Comparison of ENCODE assay signal across 6 cellular contexts in genomic region chr19:1251503-1252220, GRCh38.
DNase-seq lines count a peak whose midpoint lies in the region; ATAC-seq lines count a peak whose summit lies in the region.

No MANE protein-coding gene starts in this region.

- no peaks in the 10 kb centered on the region for H3K36me3 Mint-ChIP-seq in activated naive CD8-positive, alpha-beta T cell
- peaks cover 12% of the 10 kb centered on the region for H3K36me3 Mint-ChIP-seq in memory B cell

- no peaks in the 10 kb centered on the region for H3K27me3 Mint-ChIP-seq in activated naive CD8-positive, alpha-beta T cell
- H3K27me3 Mint-ChIP-seq in memory B cell, result no peaks in the 10 kb centered on the region

- DNase-seq in NK-92 treated with Interleukin-12 subunit alpha and Interleukin-12 subunit beta, amount 100 ng/mL, for 24 hours (lab: John Stamatoyannopoulos, UW), result peak; percentile 66
- DNase-seq in NK-92 (lab: John Stamatoyannopoulos, UW; ENCODE audit: unreplicated experiment) (no peak), memory B cell (ENCODE audit: low spot score in 2 of 2) (peak in 1 of 2 donors; percentile 65)

- peak overlapping the region; percentile 89 for H3K4me3 Mint-ChIP-seq in activated naive CD8-positive, alpha-beta T cell
- peak overlapping the region; percentile 91 for H3K4me3 Mint-ChIP-seq in memory B cell

- H3K9me3 Mint-ChIP-seq in activated naive CD8-positive, alpha-beta T cell (ENCODE audit: low read depth), result no peaks in the 10 kb centered on the region
- H3K9me3 Mint-ChIP-seq in memory B cell, result no peaks in the 10 kb centered on the region

- ATAC-seq in memory B cell (ENCODE audit: low read depth) (no peak), HG03039 (IDR thresholded peaks at IDR 0.05; ENCODE audit: unreplicated experiment) (no peak), HG02642 (IDR thresholded peaks at IDR 0.05; ENCODE audit: poor library complexity, unreplicated experiment) (no peak)

- peak overlapping the region; percentile 80 for H3K27ac Mint-ChIP-seq in activated naive CD8-positive, alpha-beta T cell
- H3K27ac Mint-ChIP-seq in memory B cell, result peak overlapping the region; percentile 85

- H3K4me1 Mint-ChIP-seq in activated naive CD8-positive, alpha-beta T cell (ENCODE audit: low read depth), result peaks cover 18% of the 10 kb centered on the region
- H3K4me1 Mint-ChIP-seq in memory B cell, result peaks cover 9% of the 10 kb centered on the region
